18 cellular contexts compared by ENCODE assay signal in the genomic region with DNA sequence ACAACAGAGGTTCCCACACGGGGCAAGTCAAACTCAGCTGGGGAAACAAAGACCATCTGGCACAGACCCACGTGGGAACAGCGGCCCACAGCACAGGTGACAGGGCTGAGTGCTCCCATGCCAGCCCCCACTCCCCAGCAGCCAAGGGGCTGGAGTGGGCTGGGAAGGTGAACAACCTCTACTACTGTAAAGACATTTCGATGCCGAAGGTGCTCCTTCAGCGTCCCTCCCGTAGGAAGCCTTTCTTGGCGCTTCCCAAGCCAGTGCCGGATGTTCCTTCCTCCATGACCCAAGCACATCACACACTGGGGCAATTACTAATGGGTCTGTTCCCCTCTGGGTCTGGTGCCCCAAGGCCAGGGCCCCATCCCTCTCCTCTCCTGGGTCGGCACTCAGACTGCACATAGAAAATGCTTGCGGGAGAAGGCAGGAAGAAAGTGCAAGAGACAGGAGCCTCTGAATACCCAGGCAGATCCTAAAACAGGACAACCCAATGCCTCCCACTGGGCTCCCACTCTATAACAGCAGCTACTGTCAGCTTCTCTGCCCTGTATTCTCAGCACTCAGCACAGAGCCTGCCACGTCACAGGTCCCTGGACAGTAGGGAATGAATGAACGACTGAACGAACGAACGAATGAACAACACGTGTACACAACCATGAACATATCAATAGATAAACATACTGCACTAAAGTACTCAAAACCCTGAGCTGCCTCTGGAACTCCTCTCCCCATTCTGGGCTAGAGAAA.
DNase-seq lines count a peak whose midpoint lies in the region; ATAC-seq, FAIRE-seq and TF ChIP-seq lines count a peak whose summit lies in the region.
"Had no signal": no experiment of that assay in that cellular context is flagged by ENCODE, and none has a peak within 500 bp of the region (broad histone marks: within the 10 kb centered on the region; RNA-seq: fewer than 3 reads in every experiment).

No MANE protein-coding gene starts in this region.

- no peaks in the 10 kb centered on the region for H3K27me3 Mint-ChIP-seq in stimulated activated naive B cell treated with anti-CD40 and anti-IgM and Interleukin-4, amounts not matched to agents 10 μg/mL and 1 μg/mL and 100 μg/mL, for 72 hours
- H3K27me3 Mint-ChIP-seq: activated CD4-positive, alpha-beta T cell treated with anti-CD3 and anti-CD28 coated beads for 36 hours; B cell; T-helper 17 cell had no signal

- TF ChIP-seq CTCF in C4-2B (conservative IDR thresholded peaks at IDR 0.05) (no peak), left lung (IDR thresholded peaks at IDR 0.05) (no peak)

- no peak overlapping the region for H3K4me3 Mint-ChIP-seq in stimulated activated naive B cell treated with anti-CD40 and anti-IgM and Interleukin-4, amounts not matched to agents 10 μg/mL and 1 μg/mL and 100 μg/mL, for 72 hours
- H3K4me3 Mint-ChIP-seq: activated CD4-positive, alpha-beta T cell treated with anti-CD3 and anti-CD28 coated beads for 36 hours; stimulated activated effector memory CD8-positive, alpha-beta T cell treated with anti-CD3 and anti-CD28 coated beads, Interleukin-12 subunit alpha, Interleukin-12 subunit beta, amount 100 ng/mL, for 72 hours; T-helper 17 cell had no signal

- peaks cover 20 to 35% of the 10 kb centered on the region in 2 donors for H3K36me3 Mint-ChIP-seq in stimulated activated naive B cell treated with anti-CD40 and anti-IgM and Interleukin-4, amounts not matched to agents 10 μg/mL and 1 μg/mL and 100 μg/mL, for 72 hours
- H3K36me3 Mint-ChIP-seq: activated naive CD4-positive, alpha-beta T cell treated with anti-CD3 and anti-CD28 coated beads, Interleukin-2, amount 50 U/mL, for 72 hours had no signal

- peak overlapping the region; percentile 47 for H3K27ac Mint-ChIP-seq in stimulated activated naive B cell treated with anti-CD40 and anti-IgM and Interleukin-4, amounts not matched to agents 10 μg/mL and 1 μg/mL and 100 μg/mL, for 72 hours
- H3K27ac Mint-ChIP-seq: activated CD4-positive, alpha-beta T cell treated with anti-CD3 and anti-CD28 coated beads for 36 hours had no signal

- no peaks in the 10 kb centered on the region for H3K9me3 Mint-ChIP-seq in stimulated activated naive B cell treated with anti-CD40 and anti-IgM and Interleukin-4, amounts not matched to agents 10 μg/mL and 1 μg/mL and 100 μg/mL, for 72 hours
- H3K9me3 Mint-ChIP-seq: activated naive CD4-positive, alpha-beta T cell treated with anti-CD3 and anti-CD28 coated beads, Interleukin-2, amount 50 U/mL, for 72 hours; stimulated activated effector memory CD8-positive, alpha-beta T cell treated with anti-CD3 and anti-CD28 coated beads, Interleukin-12 subunit alpha, Interleukin-12 subunit beta, amount 100 ng/mL, for 72 hours had no signal

- DNase-seq in SHP77 treated with DMSO at 0.1 percent for 48 hours (lab: John Stamatoyannopoulos, UW) (peak; percentile 5), left lung (peak in 1 of 2 donors; percentile 14), AG08396 (ENCODE audit: low spot score) (no peak), NCI-H2081 (lab: John Stamatoyannopoulos, UW) (no peak), GM19239 (ENCODE audit: insufficient read length, low spot score) (no peak), NCI-H524 (lab: John Stamatoyannopoulos, UW) (no peak)
- DNase-seq in stimulated activated naive B cell treated with anti-CD40 and anti-IgM and Interleukin-4, amounts not matched to agents 10 μg/mL and 1 μg/mL and 100 μg/mL, for 72 hours: no peak
- DNase-seq: activated CD4-positive, alpha-beta T cell treated with anti-CD3 and anti-CD28 coated beads for 36 hours; cerebellar nuclear complex; DMS53; KBM-7; NCI-H2171; T-helper 17 cell had no signal

- H3K27ac ChIP-seq in C4-2B: peak overlapping the region; percentile 84
- H3K27ac ChIP-seq in left lung: peak overlapping the region; percentile 40 to 63

- FAIRE-seq in GM19239 (lab: Jason Lieb, UNC): no peak

- intact Hi-C loops in left lung (cut with DNase I): no loop called here

- no peak for ATAC-seq in left lung
- ATAC-seq in stimulated activated naive B cell treated with anti-CD40 and anti-IgM and Interleukin-4, amounts not matched to agents 10 μg/mL and 1 μg/mL and 100 μg/mL, for 72 hours (replicated peaks): no peak
- ATAC-seq: activated CD4-positive, alpha-beta T cell treated with anti-CD3 and anti-CD28 coated beads for 36 hours; activated naive CD4-positive, alpha-beta T cell treated with anti-CD3 and anti-CD28 coated beads, Interleukin-2, amount 50 U/mL, for 72 hours; stimulated activated effector memory CD8-positive, alpha-beta T cell treated with anti-CD3 and anti-CD28 coated beads, Interleukin-12 subunit alpha, Interleukin-12 subunit beta, amount 100 ng/mL, for 72 hours; T-helper 17 cell had no signal

- no peaks in the 10 kb centered on the region for H3K27me3 ChIP-seq in left lung

- no peak overlapping the region for H3K4me3 ChIP-seq in left lung
- H3K4me3 ChIP-seq: smooth muscle cell had no signal

- H3K4me1 ChIP-seq in left lung: peaks cover 22 to 27% of the 10 kb centered on the region in 2 donors

- H3K4me1 Mint-ChIP-seq in stimulated activated naive B cell treated with anti-CD40 and anti-IgM and Interleukin-4, amounts not matched to agents 10 μg/mL and 1 μg/mL and 100 μg/mL, for 72 hours: peaks cover 23 to 36% of the 10 kb centered on the region in 2 donors

- peaks cover 0 to 9% of the 10 kb centered on the region in 2 donors for H3K36me3 ChIP-seq in left lung

- H3K9me3 ChIP-seq in left lung: no peaks in the 10 kb centered on the region
